1 cellular context compared by ENCODE assay signal in genomic region chr6:3406362-3406809, GRCh38.
A peak's percentile ranks its signal among the peaks of the same experiment; 100 is the strongest.
TF ChIP-seq lines count a peak whose summit lies in the region.

No MANE protein-coding gene starts in this region.

TF ChIP-seq in liver, 16 proteins besides CTCF, POLR2A, EP300 and RAD21 (continued from another document):
- TF ChIP-seq, protein P1, sequence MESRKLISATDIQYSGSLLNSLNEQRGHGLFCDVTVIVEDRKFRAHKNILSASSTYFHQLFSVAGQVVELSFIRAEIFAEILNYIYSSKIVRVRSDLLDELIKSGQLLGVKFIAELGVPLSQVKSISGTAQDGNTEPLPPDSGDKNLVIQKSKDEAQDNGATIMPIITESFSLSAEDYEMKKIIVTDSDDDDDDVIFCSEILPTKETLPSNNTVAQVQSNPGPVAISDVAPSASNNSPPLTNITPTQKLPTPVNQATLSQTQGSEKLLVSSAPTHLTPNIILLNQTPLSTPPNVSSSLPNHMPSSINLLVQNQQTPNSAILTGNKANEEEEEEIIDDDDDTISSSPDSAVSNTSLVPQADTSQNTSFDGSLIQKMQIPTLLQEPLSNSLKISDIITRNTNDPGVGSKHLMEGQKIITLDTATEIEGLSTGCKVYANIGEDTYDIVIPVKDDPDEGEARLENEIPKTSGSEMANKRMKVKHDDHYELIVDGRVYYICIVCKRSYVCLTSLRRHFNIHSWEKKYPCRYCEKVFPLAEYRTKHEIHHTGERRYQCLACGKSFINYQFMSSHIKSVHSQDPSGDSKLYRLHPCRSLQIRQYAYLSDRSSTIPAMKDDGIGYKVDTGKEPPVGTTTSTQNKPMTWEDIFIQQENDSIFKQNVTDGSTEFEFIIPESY (IDR thresholded peaks at IDR 0.05), result peak; percentile 63
- TF ChIP-seq SP1 (IDR thresholded peaks at IDR 0.05) (peak; percentile 71), HNF4A (conservative IDR thresholded peaks at IDR 0.05) (peak; percentile 88 to 89), FOXA1 (IDR thresholded peaks at IDR 0.05) (no peak), EGR1 (IDR thresholded peaks at IDR 0.05; ENCODE audit: low read depth in 2 of 2) (peak in 1 of 2 donors; percentile 73), ATF3 (IDR thresholded peaks at IDR 0.05) (no peak), JUND (IDR thresholded peaks at IDR 0.05) (peak; percentile 81 to 91)
- TF ChIP-seq, protein P2, sequence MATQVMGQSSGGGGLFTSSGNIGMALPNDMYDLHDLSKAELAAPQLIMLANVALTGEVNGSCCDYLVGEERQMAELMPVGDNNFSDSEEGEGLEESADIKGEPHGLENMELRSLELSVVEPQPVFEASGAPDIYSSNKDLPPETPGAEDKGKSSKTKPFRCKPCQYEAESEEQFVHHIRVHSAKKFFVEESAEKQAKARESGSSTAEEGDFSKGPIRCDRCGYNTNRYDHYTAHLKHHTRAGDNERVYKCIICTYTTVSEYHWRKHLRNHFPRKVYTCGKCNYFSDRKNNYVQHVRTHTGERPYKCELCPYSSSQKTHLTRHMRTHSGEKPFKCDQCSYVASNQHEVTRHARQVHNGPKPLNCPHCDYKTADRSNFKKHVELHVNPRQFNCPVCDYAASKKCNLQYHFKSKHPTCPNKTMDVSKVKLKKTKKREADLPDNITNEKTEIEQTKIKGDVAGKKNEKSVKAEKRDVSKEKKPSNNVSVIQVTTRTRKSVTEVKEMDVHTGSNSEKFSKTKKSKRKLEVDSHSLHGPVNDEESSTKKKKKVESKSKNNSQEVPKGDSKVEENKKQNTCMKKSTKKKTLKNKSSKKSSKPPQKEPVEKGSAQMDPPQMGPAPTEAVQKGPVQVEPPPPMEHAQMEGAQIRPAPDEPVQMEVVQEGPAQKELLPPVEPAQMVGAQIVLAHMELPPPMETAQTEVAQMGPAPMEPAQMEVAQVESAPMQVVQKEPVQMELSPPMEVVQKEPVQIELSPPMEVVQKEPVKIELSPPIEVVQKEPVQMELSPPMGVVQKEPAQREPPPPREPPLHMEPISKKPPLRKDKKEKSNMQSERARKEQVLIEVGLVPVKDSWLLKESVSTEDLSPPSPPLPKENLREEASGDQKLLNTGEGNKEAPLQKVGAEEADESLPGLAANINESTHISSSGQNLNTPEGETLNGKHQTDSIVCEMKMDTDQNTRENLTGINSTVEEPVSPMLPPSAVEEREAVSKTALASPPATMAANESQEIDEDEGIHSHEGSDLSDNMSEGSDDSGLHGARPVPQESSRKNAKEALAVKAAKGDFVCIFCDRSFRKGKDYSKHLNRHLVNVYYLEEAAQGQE (IDR thresholded peaks at IDR 0.05), result no peak
